ENCODE assay signal across 1 cellular context in genomic region chr17:75086496-75087181, GRCh38.
TF ChIP-seq lines count a peak whose summit lies in the region.

No MANE protein-coding gene starts in this region.

TF ChIP-seq in GM12878, 131 proteins besides CTCF, POLR2A, EP300 and RAD21:
- TF ChIP-seq FOS (IDR thresholded peaks at IDR 0.05; ENCODE audit: borderline replicate concordance, extremely low read depth, insufficient read length) (no peak), ESRRA (IDR thresholded peaks at IDR 0.05; ENCODE audit: low read length) (no peak), ZBTB33 (IDR thresholded peaks at IDR 0.05) (no peak)
